ENCODE assay signal across 8 cellular contexts in the genomic region with DNA sequence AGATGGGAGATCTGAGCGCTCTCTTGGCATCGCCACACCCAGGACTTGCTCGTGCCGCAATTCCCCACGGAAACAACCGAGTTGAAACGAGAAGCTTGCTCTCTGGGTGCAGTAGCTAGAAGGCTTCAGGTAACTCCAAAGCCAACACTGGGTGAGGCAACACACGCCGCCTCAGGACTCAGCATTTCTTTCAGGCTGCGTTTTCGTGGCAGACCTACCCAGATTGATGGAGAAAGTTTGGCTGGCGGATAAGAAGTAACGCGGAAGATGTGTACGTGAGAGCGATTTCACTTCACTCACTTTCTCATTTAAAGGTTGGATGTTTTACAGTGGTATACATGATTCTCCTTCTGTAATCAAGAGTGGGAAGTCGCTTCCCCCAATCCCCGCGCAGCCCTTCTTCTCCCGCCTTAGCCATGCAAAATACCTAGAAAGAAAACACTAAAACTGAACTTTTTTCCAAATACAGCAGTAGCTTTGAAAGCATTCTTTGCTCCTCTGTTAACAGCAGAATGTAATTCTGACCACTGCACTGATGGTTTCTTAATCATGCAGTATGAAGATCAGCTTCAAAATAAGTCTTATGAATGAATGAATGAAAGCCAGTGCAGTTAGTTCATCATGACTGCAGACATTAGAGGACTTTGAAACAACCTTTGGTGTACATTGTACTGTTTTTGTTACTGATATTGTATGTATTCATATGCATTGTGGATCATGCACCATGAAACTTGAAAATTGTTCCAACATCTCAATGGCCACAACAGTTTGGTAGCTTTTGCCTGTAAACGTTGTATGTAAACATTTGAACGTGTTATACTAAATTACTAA. TPM values are rescaled to one million over a fixed set of nuclear protein-coding genes. Genes with fewer than 3 reads are reported as not detected.
A peak's percentile ranks its signal among the peaks of the same experiment; 100 is the strongest.
DNase-seq lines count a peak whose midpoint lies in the region; ATAC-seq and TF ChIP-seq lines count a peak whose summit lies in the region.

No MANE protein-coding gene starts in this region.

- H3K4me1 ChIP-seq in CD4-positive, alpha-beta memory T cell (ENCODE audit: insufficient read depth, low read length): peaks cover 31% of the 10 kb centered on the region
- H3K4me1 ChIP-seq in Panc1 (ENCODE audit: control insufficient read depth, insufficient read depth, low read length): peaks cover 17% of the 10 kb centered on the region

- BruUV-seq in Panc1 (replicated peaks; lab: Mats Ljungman, UMichigan): no TSS peak

- peaks cover 2 to 27% of the 10 kb centered on the region in 2 donors for H3K36me3 Mint-ChIP-seq in CD4-positive, alpha-beta memory T cell

- peak overlapping the region; percentile 88 to 98 (median 96) for H3K27ac Mint-ChIP-seq in CD4-positive, alpha-beta memory T cell

- H3K9me3 ChIP-seq in CD4-positive, alpha-beta memory T cell (ENCODE audit: control insufficient read depth in 1 of 2, low read length in 2 of 2): no peaks in the 10 kb centered on the region
- H3K9me3 ChIP-seq in Panc1 (ENCODE audit: control insufficient read depth, insufficient read depth, low read depth, low read length): no peaks in the 10 kb centered on the region

- in situ Hi-C loops in Panc1 (cut with HindIII; ENCODE audit: low pct_unique_long_range_greater_than_20kb, low sequenced_read_pairs): no loop called here
- in situ Hi-C loops in brain microvascular endothelial cell (cut with HindIII; ENCODE audit: low pct_ligation_motif_present, low sequenced_read_pairs): no loop called here

- H3K4me3 ChIP-seq in CD4-positive, alpha-beta memory T cell (ENCODE audit: low read length in 2 of 2): peak overlapping the region; percentile 89 to 93
- H3K4me3 ChIP-seq in Panc1 (ENCODE audit: low read depth in 2 of 2, low read length in 2 of 2) (peak overlapping the region; percentile 59 to 84), brain microvascular endothelial cell (ENCODE audit: low read depth, low read length) (peak overlapping the region; percentile 79)

- POLR2A ChIA-PET in CD4-positive, alpha-beta memory T cell (lab: Charles Lee; ENCODE audit: partially characterized antibody): interaction anchor here (0.8 to 6.0 kb wide), 21 partner anchors 8 to 279 kb away, joined by 3 to 54 read pairs (median 4); no protein-coding TSS in a partner anchor
- POLR2A ChIA-PET in Panc1 (lab: Charles Lee): interaction anchor here (0.6 kb wide), 1 partner anchor 148 kb away, joined by 3 read pairs; no protein-coding TSS in a partner anchor

- no peaks in the 10 kb centered on the region for H3K9me3 Mint-ChIP-seq in CD4-positive, alpha-beta memory T cell

- H3K36me3 ChIP-seq in CD4-positive, alpha-beta memory T cell (ENCODE audit: insufficient read depth, low read length): no peaks in the 10 kb centered on the region
- H3K36me3 ChIP-seq in Panc1 (ENCODE audit: control insufficient read depth, insufficient read depth, low read length) (peaks cover 6% of the 10 kb centered on the region; the same call in 1 of the 2 replicates), brain microvascular endothelial cell (replicated peaks) (no peaks in the 10 kb centered on the region)

- intact Hi-C loops in CD4-positive, alpha-beta memory T cell (cut with micrococcal nuclease): loop anchor here (2.0 to 10.0 kb wide), 6 partner anchors 51 to 1697 kb away; a partner anchor contains a TSS
- intact Hi-C loops in Panc1 (cut with micrococcal nuclease; ENCODE audit: unreplicated experiment): no loop called here

- H3K4me3 Mint-ChIP-seq in CD4-positive, alpha-beta memory T cell: peak overlapping the region; percentile 91 to 99 (median 96)

- no peaks in the 10 kb centered on the region for H3K27me3 Mint-ChIP-seq in CD4-positive, alpha-beta memory T cell

- peak; percentile 41 to 60 (median 51) for DNase-seq in CD4-positive, alpha-beta memory T cell
- DNase-seq in Panc1 (ENCODE audit: low read depth, low spot score) (no peak), brain microvascular endothelial cell (peak; percentile 30), islet precursor cell (peak; percentile 70), omental fat pad (ENCODE audit: low spot score) (no peak)
- DNase-seq in stimulated activated CD4-positive, alpha-beta T cell treated with anti-CD3 and anti-CD28 coated beads, Interleukin-4, amount 100 ng/mL, for 1 hour: peak; percentile 36

- H3K27ac ChIP-seq in CD4-positive, alpha-beta memory T cell (ENCODE audit: low read depth, low read length): peak overlapping the region; percentile 75
- H3K27ac ChIP-seq in Panc1 (ENCODE audit: low read length) (peak overlapping the region; percentile 35), brain microvascular endothelial cell (peak overlapping the region; percentile 36)

- CTCF ChIA-PET in CD4-positive, alpha-beta memory T cell (lab: Charles Lee; ENCODE audit: partially characterized antibody): interaction anchor here (0.9 to 3.0 kb wide), 17 partner anchors 10 to 299 kb away, joined by 3 to 13 read pairs (median 4); no protein-coding TSS in a partner anchor
- CTCF ChIA-PET in Panc1 (lab: Charles Lee): no interaction called here

- ATAC-seq in GM19372 (IDR thresholded peaks at IDR 0.05; ENCODE audit: low read depth, unreplicated experiment) (peak; percentile 16), HG03378 (IDR thresholded peaks at IDR 0.05; ENCODE audit: unreplicated experiment) (peak; percentile 27), Panc1 (peak; percentile 44), omental fat pad (ENCODE audit: low FRiP score) (no peak)

- H3K27me3 ChIP-seq in CD4-positive, alpha-beta memory T cell (ENCODE audit: insufficient read depth, low read length): no peaks in the 10 kb centered on the region
- H3K27me3 ChIP-seq in Panc1 (ENCODE audit: control insufficient read depth, insufficient read depth, low read length) (peaks cover 32% of the 10 kb centered on the region), brain microvascular endothelial cell (replicated peaks) (no peaks in the 10 kb centered on the region)

- TF ChIP-seq CTCF in Panc1 (IDR thresholded peaks at IDR 0.05): no peak
- TF ChIP-seq CTCF in brain microvascular endothelial cell (IDR thresholded peaks at IDR 0.05; ENCODE audit: low read depth, low read length, missing control alignments): no peak
- TF ChIP-seq CTCF in omental fat pad (IDR thresholded peaks at IDR 0.05): no peak

- H3K4me1 Mint-ChIP-seq in CD4-positive, alpha-beta memory T cell: peaks cover 23 to 26% (median 24%) of the 10 kb centered on the region in 4 donors

RNA-seq across cellular contexts. Expression of a gene that starts 1.1 kb away (rescaled TPM):
- total RNA-seq in CD4-positive, alpha-beta memory T cell: 10 to 100 TPM; 86.3 to 93.5 TPM
- 10 to 100 TPM; 14.6 to 29.8 TPM for polyA plus RNA-seq in CD4-positive, alpha-beta memory T cell
- total RNA-seq in Panc1 (2021; ENCODE audit: unreplicated experiment) (1.9 TPM), omental fat pad (10 to 100 TPM in 1 of 4 donors, 1 to 10 TPM in 3; 3.9 to 12.8 (median 6.5) TPM)
- 0.94 TPM for polyA plus RNA-seq in Panc1 (2012; ENCODE audit: insufficient read length)

Comparison
In these comparisons a context has a peak if more than half of its experiments do, and no peak if none do; other contexts are left out.
1. DNase-seq: peak in CD4-positive, alpha-beta memory T cell (5 of 5), brain microvascular endothelial cell (single experiment), islet precursor cell (single experiment) and stimulated activated CD4-positive, alpha-beta T cell treated with anti-CD3 and anti-CD28 coated beads, Interleukin-4, amount 100 ng/mL, for 1 hour (single experiment); none in Panc1 (single experiment) and omental fat pad (single experiment).
2. RNA of a gene that starts 1.1 kb away (total RNA-seq): 86.3 to 93.5 TPM in CD4-positive, alpha-beta memory T cell; 3.9 to 12.8 TPM in omental fat pad and 1.9 TPM in Panc1 (single experiment); every median in the first group is over 4 times any median in the second.
3. Peak in every context shown above with its lines, with median percentiles within 50 percentile points of each other: H3K27ac ChIP-seq and H3K4me3 ChIP-seq.